ENCODE assay signal across 8 cellular contexts in genomic region chr12:56190695-56191155, GRCh38. TPM values are rescaled to one million over a fixed set of nuclear protein-coding genes. Genes with fewer than 3 reads are reported as not detected.
DNase-seq lines count a peak whose midpoint lies in the region; ATAC-seq lines count a peak whose summit lies in the region.

No MANE protein-coding gene starts in this region.

- no peaks in the 10 kb centered on the region for H3K9me3 Mint-ChIP-seq in naive thymus-derived CD8-positive, alpha-beta T cell

- peak overlapping the region; percentile 88 to 99 (median 96) for H3K4me3 Mint-ChIP-seq in naive thymus-derived CD8-positive, alpha-beta T cell

- H3K4me1 Mint-ChIP-seq in naive thymus-derived CD8-positive, alpha-beta T cell, result peaks cover 38 to 51% (median 43%) of the 10 kb centered on the region in 4 donors

- peaks cover 18% of the 10 kb centered on the region for H3K36me3 ChIP-seq in BLaER1

- H3K4me1 ChIP-seq in BLaER1, result peaks cover 29% of the 10 kb centered on the region

- H3K9me3 ChIP-seq in BLaER1, result no peaks in the 10 kb centered on the region

- DNase-seq in KBM-7 (peak; percentile 8), cerebellum (ENCODE audit: low spot score) (peak; percentile 15), NOMO-1 treated with dmso at 0.1 percent for 144 hours (lab: John Stamatoyannopoulos, UW; ENCODE audit: unreplicated experiment) (no peak), H4 (ENCODE audit: low spot score) (no peak), NCI-H2107 treated with DMSO at 0.1 percent for 48 hours (lab: John Stamatoyannopoulos, UW; ENCODE audit: unreplicated experiment) (no peak), NCI-H1930 (lab: John Stamatoyannopoulos, UW) (no peak)
- no peak for DNase-seq in naive thymus-derived CD8-positive, alpha-beta T cell

- peaks cover 19% of the 10 kb centered on the region; the same call in 1 of the 2 replicates for H4K20me1 ChIP-seq in BLaER1

- peaks cover 0 to 12% (median 3%) of the 10 kb centered on the region in 3 donors for H3K36me3 Mint-ChIP-seq in naive thymus-derived CD8-positive, alpha-beta T cell

- peak overlapping the region; percentile 97 to 100 (median 98) for H3K27ac Mint-ChIP-seq in naive thymus-derived CD8-positive, alpha-beta T cell

- POLR2A ChIA-PET in naive thymus-derived CD8-positive, alpha-beta T cell (lab: Charles Lee), result interaction anchor here (0.5 to 7.8 kb wide), 9 partner anchors 11 to 387 kb away, joined by 4 to 284 read pairs (median 8); partner anchors contain the start of genes ANKRD52, ESYT1, RNF41 and RPL41

- H3K27me3 ChIP-seq in BLaER1, result no peaks in the 10 kb centered on the region

- peak overlapping the region; percentile 90 for H3K4me3 ChIP-seq in BLaER1

- peaks cover 0 to 3% (median 0%) of the 10 kb centered on the region in 5 donors for H3K27me3 Mint-ChIP-seq in naive thymus-derived CD8-positive, alpha-beta T cell

- no peak for ATAC-seq in naive thymus-derived CD8-positive, alpha-beta T cell

- H3K9ac ChIP-seq in BLaER1, result peak overlapping the region; percentile 96

- in situ Hi-C loops in KBM-7 (cut with MboI; ENCODE audit: low pct_unique_long_range_greater_than_20kb, low sequenced_read_pairs), result no loop called here

- peak overlapping the region; percentile 89; the same call in 1 of the 2 replicates for H3K27ac ChIP-seq in BLaER1

- peak overlapping the region; percentile 87 for H3K4me2 ChIP-seq in BLaER1

RNA-seq across cellular contexts. Expression of gene SMARCC2, which starts 1.4 kb away (rescaled TPM):
- total RNA-seq in cerebellum, result 96.5 TPM
- 100 to 1,000 TPM; 189 to 197 TPM for total RNA-seq in naive thymus-derived CD8-positive, alpha-beta T cell
- polyA plus RNA-seq in naive thymus-derived CD8-positive, alpha-beta T cell, result 10 to 100 TPM; 46.3 to 70.4 (median 54.1) TPM
- 19.6 and 22.9 TPM in 2 replicates for total RNA-seq in H4 (2014; rRNA removed; shearing (Covaris generic))

RNA-seq across cellular contexts. Expression of gene RNF41, which starts 31.0 kb away (rescaled TPM):
- total RNA-seq in cerebellum, result 64.3 TPM
- 10 to 100 TPM; 34.2 to 35.0 TPM for total RNA-seq in naive thymus-derived CD8-positive, alpha-beta T cell
- polyA plus RNA-seq in naive thymus-derived CD8-positive, alpha-beta T cell, result 10 to 100 TPM; 35.7 to 45.1 (median 41.8) TPM
- total RNA-seq in H4 (2014; rRNA removed; shearing (Covaris generic)), result 55.1 and 62.8 TPM in 2 replicates

RNA-seq across cellular contexts. Expression of gene MYL6, which starts 32.6 kb away (rescaled TPM):
- 332 TPM for total RNA-seq in cerebellum
- total RNA-seq in naive thymus-derived CD8-positive, alpha-beta T cell, result 100 to 1,000 TPM; 421 to 448 TPM
- polyA plus RNA-seq in naive thymus-derived CD8-positive, alpha-beta T cell, result 1,000 to 10,000 TPM; 1,813 to 2,533 (median 2,044) TPM
- total RNA-seq in H4 (2014; rRNA removed; shearing (Covaris generic)), result 2,426 and 2,616 TPM in 2 replicates

RNA-seq across cellular contexts. Expression of gene NABP2, which starts 33.4 kb away (rescaled TPM):
- 13.8 TPM for total RNA-seq in cerebellum
- total RNA-seq in naive thymus-derived CD8-positive, alpha-beta T cell, result 10 to 100 TPM; 10.8 to 13.3 TPM
- polyA plus RNA-seq in naive thymus-derived CD8-positive, alpha-beta T cell, result 1 to 10 TPM; 3.5 to 3.9 (median 3.7) TPM
- 65.8 and 87.5 TPM in 2 replicates for total RNA-seq in H4 (2014; rRNA removed; shearing (Covaris generic))

RNA-seq across cellular contexts. Expression of gene MYL6B, which starts 38.3 kb away (rescaled TPM):
- 39.5 TPM for total RNA-seq in cerebellum
- total RNA-seq in naive thymus-derived CD8-positive, alpha-beta T cell, result 1 to 10 TPM; 3.5 to 5.9 TPM
- 1 to 10 TPM; 3.4 to 4.0 (median 3.8) TPM for polyA plus RNA-seq in naive thymus-derived CD8-positive, alpha-beta T cell
- total RNA-seq in H4 (2014; rRNA removed; shearing (Covaris generic)), result 88.0 and 129 TPM in 2 replicates

Comparison
In these comparisons a context has a peak if more than half of its experiments do, and no peak if none do; other contexts are left out.
1. DNase-seq: peak in KBM-7 (single experiment) and cerebellum (single experiment); none in naive thymus-derived CD8-positive, alpha-beta T cell (0 of 10), NOMO-1 treated with dmso at 0.1 percent for 144 hours (single experiment), H4 (single experiment), NCI-H2107 treated with DMSO at 0.1 percent for 48 hours (single experiment) and NCI-H1930 (0 of 2).